ENCODE assay signal across 19 cellular contexts in the genomic region with DNA sequence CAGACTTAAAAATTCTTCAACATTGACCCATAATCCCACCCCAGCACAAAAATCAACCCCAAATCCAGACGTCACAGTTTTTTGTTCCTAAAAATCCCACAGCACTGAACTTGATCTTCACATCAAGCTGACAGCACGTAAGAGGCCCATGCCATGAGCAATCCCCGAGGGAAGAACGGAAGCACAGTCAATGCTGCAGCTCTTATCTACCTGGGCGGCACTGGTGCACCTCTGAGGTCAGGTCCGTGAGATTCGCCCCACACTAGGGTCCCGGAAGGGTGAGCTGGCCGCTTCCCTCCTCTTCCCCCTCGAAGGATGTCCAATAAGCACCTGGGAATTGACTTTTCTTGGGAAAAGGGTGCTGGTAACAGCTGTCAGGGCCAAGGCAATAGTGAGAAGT. TPM values are rescaled to one million over a fixed set of nuclear protein-coding genes. Genes with fewer than 3 reads are reported as not detected.
A peak's percentile ranks its signal among the peaks of the same experiment; 100 is the strongest.
DNase-seq lines count a peak whose midpoint lies in the region; ATAC-seq and TF ChIP-seq lines count a peak whose summit lies in the region.
"Had no signal": no experiment of that assay in that cellular context is flagged by ENCODE, and none has a peak within 500 bp of the region (broad histone marks: within the 10 kb centered on the region; RNA-seq: fewer than 3 reads in every experiment).

No MANE protein-coding gene starts in this region.

- no peak overlapping the region for H3K4me2 ChIP-seq in GM23338
- H3K4me2 ChIP-seq: BLaER1 treated with 17β-estradiol and CSF1 and Interleukin-3, amounts not matched to agents 10 nM and 100 nM had no signal

- H3K4me1 Mint-ChIP-seq in GM23338: no peaks in the 10 kb centered on the region
- H3K4me1 Mint-ChIP-seq in endothelial cell (ENCODE audit: unreplicated experiment): no peaks in the 10 kb centered on the region
- H3K4me1 Mint-ChIP-seq in stimulated activated memory B cell treated with anti-CD40 and anti-IgM and Interleukin-4, amounts not matched to agents 10 μg/mL and 1 μg/mL and 100 μg/mL, for 72 hours: peaks cover 41% of the 10 kb centered on the region
- H3K4me1 Mint-ChIP-seq: CD4-positive, alpha-beta memory T cell had no signal

- DNase-seq in GM23338 (ENCODE audit: low spot score) (no peak), NCI-H226 (peak; percentile 48), endothelial cell (ENCODE audit: low spot score) (no peak), KG1 (lab: John Stamatoyannopoulos, UW) (no peak), ureter (ENCODE audit: low spot score) (no peak)
- DNase-seq: ACHN; CD4-positive, alpha-beta memory T cell; DMS153; KBM-7; MV-4-11; NCI-H1105 treated with DMSO at 0.1 percent for 48 hours; NCI-H2029 treated with DMSO at 0.1 percent for 48 hours; NCI-H345; NCI-H524 treated with DMSO at 0.1 percent for 48 hours; NCI-H82 had no signal

- no peak for TF ChIP-seq CTCF in GM23338 (conservative IDR thresholded peaks at IDR 0.05; ENCODE audit: low read depth in 2 of 2)
- no peak for TF ChIP-seq CTCF in endothelial cell (IDR thresholded peaks at IDR 0.05; ENCODE audit: unreplicated experiment)

- H3F3A ChIP-seq in GM23338 (replicated peaks; ENCODE audit: low read depth): no peaks in the 10 kb centered on the region

- H3K9me3 Mint-ChIP-seq in GM23338: no peaks in the 10 kb centered on the region
- no peaks in the 10 kb centered on the region for H3K9me3 Mint-ChIP-seq in endothelial cell (ENCODE audit: unreplicated experiment)
- H3K9me3 Mint-ChIP-seq in stimulated activated memory B cell treated with anti-CD40 and anti-IgM and Interleukin-4, amounts not matched to agents 10 μg/mL and 1 μg/mL and 100 μg/mL, for 72 hours: no peaks in the 10 kb centered on the region
- H3K9me3 Mint-ChIP-seq: CD4-positive, alpha-beta memory T cell had no signal

- no peak overlapping the region for H3K27ac Mint-ChIP-seq in GM23338
- no peak overlapping the region for H3K27ac Mint-ChIP-seq in endothelial cell (ENCODE audit: unreplicated experiment)
- H3K27ac Mint-ChIP-seq in stimulated activated memory B cell treated with anti-CD40 and anti-IgM and Interleukin-4, amounts not matched to agents 10 μg/mL and 1 μg/mL and 100 μg/mL, for 72 hours: peak overlapping the region; percentile 77

- no peaks in the 10 kb centered on the region; the same call in 1 of the 2 replicates for H3K79me2 ChIP-seq in GM23338 (replicated peaks; ENCODE audit: insufficient read depth)

- peaks cover 50% of the 10 kb centered on the region for H3K36me3 ChIP-seq in GM23338 (ENCODE audit: insufficient read depth)

- no peak for ATAC-seq in GM23338
- no peak for ATAC-seq in stimulated activated memory B cell treated with anti-CD40 and anti-IgM and Interleukin-4, amounts not matched to agents 10 μg/mL and 1 μg/mL and 100 μg/mL, for 72 hours
- no peak for ATAC-seq in HG02798 (IDR thresholded peaks at IDR 0.05; ENCODE audit: poor library complexity, unreplicated experiment)
- ATAC-seq: Right ventricle myocardium inferior had no signal

- H2AFZ ChIP-seq in GM23338: no peak overlapping the region

- no peak overlapping the region for H3K4me3 Mint-ChIP-seq in GM23338
- peak overlapping the region; percentile 22 for H3K4me3 Mint-ChIP-seq in endothelial cell (ENCODE audit: unreplicated experiment)
- H3K4me3 Mint-ChIP-seq in stimulated activated memory B cell treated with anti-CD40 and anti-IgM and Interleukin-4, amounts not matched to agents 10 μg/mL and 1 μg/mL and 100 μg/mL, for 72 hours: no peak overlapping the region
- H3K4me3 Mint-ChIP-seq: CD4-positive, alpha-beta memory T cell had no signal

- H3K9me2 ChIP-seq in GM23338 (ENCODE audit: insufficient read depth): no peaks in the 10 kb centered on the region

- H3K27me3 ChIP-seq in GM23338 (ENCODE audit: insufficient read depth): no peaks in the 10 kb centered on the region
- H3K27me3 ChIP-seq: BLaER1 treated with 17β-estradiol and CSF1 and Interleukin-3, amounts not matched to agents 10 nM and 100 nM had no signal

- H3K4me1 ChIP-seq in GM23338 (ENCODE audit: insufficient read depth): no peaks in the 10 kb centered on the region

- 0 out of 2 replicates have a peak overlapping the region, but pooled peaks have one; percentile 32 for H3K27ac ChIP-seq in GM23338 (ENCODE audit: low read depth)
- H3K27ac ChIP-seq: BLaER1 treated with 17β-estradiol and CSF1 and Interleukin-3, amounts not matched to agents 10 nM and 100 nM had no signal

- H3K4me3 ChIP-seq in GM23338: no peak overlapping the region
- H3K4me3 ChIP-seq: BLaER1 treated with 17β-estradiol and CSF1 and Interleukin-3, amounts not matched to agents 10 nM and 100 nM had no signal

- H3K27me3 Mint-ChIP-seq in GM23338 (ENCODE audit: insufficient read depth, low read depth, poor library complexity) (peaks cover 7% of the 10 kb centered on the region), endothelial cell (ENCODE audit: unreplicated experiment) (peaks cover 2% of the 10 kb centered on the region)
- no peaks in the 10 kb centered on the region for H3K27me3 Mint-ChIP-seq in stimulated activated memory B cell treated with anti-CD40 and anti-IgM and Interleukin-4, amounts not matched to agents 10 μg/mL and 1 μg/mL and 100 μg/mL, for 72 hours
- H3K27me3 Mint-ChIP-seq: CD4-positive, alpha-beta memory T cell had no signal

- H3K36me3 Mint-ChIP-seq in GM23338 (ENCODE audit: low read depth) (peaks cover 72% of the 10 kb centered on the region), endothelial cell (ENCODE audit: low read depth, unreplicated experiment) (peaks cover 61% of the 10 kb centered on the region)
- peaks cover 63% of the 10 kb centered on the region for H3K36me3 Mint-ChIP-seq in stimulated activated memory B cell treated with anti-CD40 and anti-IgM and Interleukin-4, amounts not matched to agents 10 μg/mL and 1 μg/mL and 100 μg/mL, for 72 hours

- H4K20me1 ChIP-seq in GM23338 (replicated peaks; ENCODE audit: insufficient read depth): peaks cover 20% of the 10 kb centered on the region

TF ChIP-seq in GM23338, 12 proteins besides CTCF, POLR2A, EP300 and RAD21 (continues in another document):
- TF ChIP-seq, protein P1, sequence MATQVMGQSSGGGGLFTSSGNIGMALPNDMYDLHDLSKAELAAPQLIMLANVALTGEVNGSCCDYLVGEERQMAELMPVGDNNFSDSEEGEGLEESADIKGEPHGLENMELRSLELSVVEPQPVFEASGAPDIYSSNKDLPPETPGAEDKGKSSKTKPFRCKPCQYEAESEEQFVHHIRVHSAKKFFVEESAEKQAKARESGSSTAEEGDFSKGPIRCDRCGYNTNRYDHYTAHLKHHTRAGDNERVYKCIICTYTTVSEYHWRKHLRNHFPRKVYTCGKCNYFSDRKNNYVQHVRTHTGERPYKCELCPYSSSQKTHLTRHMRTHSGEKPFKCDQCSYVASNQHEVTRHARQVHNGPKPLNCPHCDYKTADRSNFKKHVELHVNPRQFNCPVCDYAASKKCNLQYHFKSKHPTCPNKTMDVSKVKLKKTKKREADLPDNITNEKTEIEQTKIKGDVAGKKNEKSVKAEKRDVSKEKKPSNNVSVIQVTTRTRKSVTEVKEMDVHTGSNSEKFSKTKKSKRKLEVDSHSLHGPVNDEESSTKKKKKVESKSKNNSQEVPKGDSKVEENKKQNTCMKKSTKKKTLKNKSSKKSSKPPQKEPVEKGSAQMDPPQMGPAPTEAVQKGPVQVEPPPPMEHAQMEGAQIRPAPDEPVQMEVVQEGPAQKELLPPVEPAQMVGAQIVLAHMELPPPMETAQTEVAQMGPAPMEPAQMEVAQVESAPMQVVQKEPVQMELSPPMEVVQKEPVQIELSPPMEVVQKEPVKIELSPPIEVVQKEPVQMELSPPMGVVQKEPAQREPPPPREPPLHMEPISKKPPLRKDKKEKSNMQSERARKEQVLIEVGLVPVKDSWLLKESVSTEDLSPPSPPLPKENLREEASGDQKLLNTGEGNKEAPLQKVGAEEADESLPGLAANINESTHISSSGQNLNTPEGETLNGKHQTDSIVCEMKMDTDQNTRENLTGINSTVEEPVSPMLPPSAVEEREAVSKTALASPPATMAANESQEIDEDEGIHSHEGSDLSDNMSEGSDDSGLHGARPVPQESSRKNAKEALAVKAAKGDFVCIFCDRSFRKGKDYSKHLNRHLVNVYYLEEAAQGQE (IDR thresholded peaks at IDR 0.05; ENCODE audit: unreplicated experiment): no peak
- TF ChIP-seq NANOG (IDR thresholded peaks at IDR 0.05; ENCODE audit: borderline replicate concordance) (no peak), EZH2 (IDR thresholded peaks at IDR 0.05; ENCODE audit: low read depth, unreplicated experiment) (no peak)

RNA-seq across cellular contexts. Expression of a gene that starts 11.3 kb away (rescaled TPM):
- 7.9 and 11.7 TPM in 2 replicates for total RNA-seq in GM23338 (2014; rRNA removed; shearing (Covaris generic))
- polyA plus RNA-seq in GM23338 (2016; fragmentation: Nextera tagmentation; extraction: Ambion mirVana): 40.3 and 44.9 TPM in 2 replicates
- total RNA-seq in endothelial cell (ENCODE audit: unreplicated experiment): 30.0 TPM
- 28.5 TPM for total RNA-seq in ureter

RNA-seq across cellular contexts. Expression of a gene that starts 33.8 kb away (rescaled TPM):
- 34.6 and 42.8 TPM in 2 replicates for total RNA-seq in GM23338 (2014; rRNA removed; shearing (Covaris generic))
- 28.1 and 35.5 TPM in 2 replicates for polyA plus RNA-seq in GM23338 (2016; fragmentation: Nextera tagmentation; extraction: Ambion mirVana)
- total RNA-seq in endothelial cell (ENCODE audit: unreplicated experiment) (84.4 TPM), ureter (46.1 TPM)
